8 cellular contexts compared by ENCODE assay signal in the genomic region with DNA sequence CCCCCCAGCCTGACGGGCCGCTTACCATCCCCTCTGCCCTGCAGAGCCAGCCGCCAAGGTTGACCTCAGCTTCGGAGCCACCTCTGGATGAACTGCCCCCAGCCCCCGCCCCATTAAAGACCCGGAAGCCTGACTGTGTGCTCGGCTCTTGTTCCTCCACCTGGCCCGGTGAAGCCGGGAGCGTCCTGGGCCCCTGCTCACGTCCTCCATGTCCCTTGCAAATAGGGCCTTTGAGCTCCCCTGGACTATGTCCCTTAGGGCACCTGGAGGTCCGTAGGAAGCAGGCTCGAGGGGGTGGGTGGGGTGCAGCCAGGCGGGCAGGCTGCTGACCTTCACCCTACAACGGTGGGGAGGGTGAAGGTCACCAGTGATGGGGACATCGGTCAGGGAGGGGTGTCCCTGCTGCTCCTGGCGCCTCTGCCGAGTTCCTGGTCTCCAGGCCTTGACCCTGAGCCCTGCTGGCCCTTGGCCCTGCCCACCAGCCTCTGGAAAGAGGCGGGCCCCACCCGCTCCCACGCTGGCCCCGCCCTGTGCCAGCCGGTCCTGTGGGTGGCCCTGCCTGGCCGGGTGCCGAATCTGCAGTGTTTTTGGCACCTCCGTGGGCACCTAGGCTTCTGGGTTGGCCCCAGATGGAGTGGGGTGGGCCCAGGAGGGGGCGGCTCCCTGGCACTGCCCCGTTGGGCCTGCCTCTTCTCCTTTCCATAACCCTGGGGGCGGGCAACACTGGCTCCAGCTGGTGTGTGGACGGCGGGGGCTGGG. TPM values are rescaled to one million over a fixed set of nuclear protein-coding genes. Genes with fewer than 3 reads are reported as not detected.
DNase-seq lines count a peak whose midpoint lies in the region; ATAC-seq, FAIRE-seq and TF ChIP-seq lines count a peak whose summit lies in the region.

No MANE protein-coding gene starts in this region.

- no peak for TF ChIP-seq RAD21 in neural cell (conservative IDR thresholded peaks at IDR 0.05)

- TF ChIP-seq POLR2A in endothelial cell of umbilical vein (IDR thresholded peaks at IDR 0.05; ENCODE audit: low read depth, low read length), result peak; percentile 10

- intact Hi-C loops in OCI-LY7 (cut with micrococcal nuclease; ENCODE audit: unreplicated experiment) (loop anchor here (1.0 kb wide), 1 partner anchor 22 kb away; no protein-coding TSS in a partner anchor), endothelial cell of umbilical vein (cut with micrococcal nuclease) (loop anchor here (1.0 to 10.0 kb wide), 4 partner anchors 21 to 450 kb away; a partner anchor contains a TSS)

- H3K4me2 ChIP-seq in OCI-LY7 (ENCODE audit: low read length) (peak overlapping the region; percentile 84), endothelial cell of umbilical vein (ENCODE audit: insufficient read depth, low read length) (no peak overlapping the region), neural cell (ENCODE audit: low read length) (no peak overlapping the region)

- FAIRE-seq in endothelial cell of umbilical vein (lab: Jason Lieb, UNC), result no peak

- BruUV-seq in OCI-LY7 (replicated peaks; lab: Mats Ljungman, UMichigan), result no TSS peak
- no TSS peak for BruUV-seq in endothelial cell of umbilical vein (replicated peaks; lab: Mats Ljungman, UMichigan)

- H3K9me2 ChIP-seq in OCI-LY7 (ENCODE audit: insufficient read depth, low read length) (no peaks in the 10 kb centered on the region), neural cell (ENCODE audit: insufficient read depth, low read length) (no peaks in the 10 kb centered on the region)

- no peak for DNase-seq in BE2C
- no peak for DNase-seq in OCI-LY7 (ENCODE audit: low spot score)
- no peak for DNase-seq in endothelial cell of umbilical vein (ENCODE audit: low read depth, low spot score)
- DNase-seq in putamen (ENCODE audit: low spot score), result no peak
- DNase-seq in SKM-1 treated with dmso at 0.1 percent for 144 hours (lab: John Stamatoyannopoulos, UW; ENCODE audit: unreplicated experiment), result no peak
- DNase-seq in GF-D8 (lab: John Stamatoyannopoulos, UW), result no peak
- no peak for DNase-seq in foreskin keratinocyte

- H3K27me3 ChIP-seq in BE2C, result no peaks in the 10 kb centered on the region
- no peaks in the 10 kb centered on the region for H3K27me3 ChIP-seq in endothelial cell of umbilical vein (ENCODE audit: control insufficient read depth in 2 of 2, insufficient read depth in 2 of 2, low read length in 2 of 2)
- no peaks in the 10 kb centered on the region for H3K27me3 ChIP-seq in neural cell (ENCODE audit: insufficient read depth, low read depth, low read length)
- no peaks in the 10 kb centered on the region for H3K27me3 ChIP-seq in foreskin keratinocyte

- H2AFZ ChIP-seq in OCI-LY7 (ENCODE audit: low read length) (no peak overlapping the region), endothelial cell of umbilical vein (ENCODE audit: low read depth, low read length) (no peak overlapping the region), neural cell (ENCODE audit: low read depth, low read length) (no peak overlapping the region)

- H4K20me1 ChIP-seq in OCI-LY7 (ENCODE audit: insufficient read depth, low read length), result no peaks in the 10 kb centered on the region
- no peaks in the 10 kb centered on the region for H4K20me1 ChIP-seq in endothelial cell of umbilical vein (replicated peaks; ENCODE audit: control insufficient read depth, extremely low read depth, insufficient read depth, low read length)
- H4K20me1 ChIP-seq in neural cell (ENCODE audit: insufficient read depth), result no peaks in the 10 kb centered on the region

- no peak overlapping the region for H3K9ac ChIP-seq in endothelial cell of umbilical vein (replicated peaks; ENCODE audit: extremely low read depth, insufficient read depth, low read length)
- H3K9ac ChIP-seq in neural cell (ENCODE audit: low read length), result peak overlapping the region; percentile 52

- H3K9me1 ChIP-seq in endothelial cell of umbilical vein (replicated peaks; ENCODE audit: control insufficient read depth, extremely low read depth, insufficient read depth, low read length), result no peaks in the 10 kb centered on the region

- ATAC-seq in foreskin keratinocyte, result no peak

- no peaks in the 10 kb centered on the region for H3F3A ChIP-seq in neural cell (ENCODE audit: insufficient read depth, low read length, poor library complexity, severe bottlenecking)

- POLR2A ChIA-PET in OCI-LY7 (lab: Charles Lee) (interaction anchor here (0.9 to 2.9 kb wide), 4 partner anchors 22 to 187 kb away, joined by 3 to 23 read pairs (median 4); a partner anchor contains a TSS), endothelial cell of umbilical vein (lab: Charles Lee) (interaction anchor here (0.8 to 4.9 kb wide), 5 partner anchors 8 to 30 kb away, joined by 4 to 87 read pairs (median 8); a partner anchor contains a TSS)

- H3K27ac ChIP-seq in OCI-LY7 (ENCODE audit: low read depth, low read length, poor library complexity, severe bottlenecking), result peak overlapping the region; percentile 63
- no peak overlapping the region for H3K27ac ChIP-seq in endothelial cell of umbilical vein (ENCODE audit: insufficient read depth, low read depth, low read length)
- H3K27ac ChIP-seq in neural cell (ENCODE audit: low read length), result peak overlapping the region; percentile 55
- H3K27ac ChIP-seq in foreskin keratinocyte, result no peak overlapping the region

- peaks cover 14% of the 10 kb centered on the region for H3K36me3 ChIP-seq in BE2C
- H3K36me3 ChIP-seq in OCI-LY7 (ENCODE audit: insufficient read depth, low read length), result peaks cover 29% of the 10 kb centered on the region
- peaks cover 0 to 1% of the 10 kb centered on the region in 2 experiments for H3K36me3 ChIP-seq in endothelial cell of umbilical vein (ENCODE audit: control insufficient read depth in 2 of 2, extremely low read depth in 1 of 2, insufficient read depth in 2 of 2, low read length in 2 of 2)
- no peaks in the 10 kb centered on the region for H3K36me3 ChIP-seq in neural cell (ENCODE audit: insufficient read depth, low read length)

- no peaks in the 10 kb centered on the region; the same call in 1 of the 2 replicates for H3K9me3 ChIP-seq in BE2C
- H3K9me3 ChIP-seq in OCI-LY7 (ENCODE audit: low read length), result no peaks in the 10 kb centered on the region
- H3K9me3 ChIP-seq in endothelial cell of umbilical vein (replicated peaks; ENCODE audit: control insufficient read depth, insufficient read depth, low read length), result no peaks in the 10 kb centered on the region
- H3K9me3 ChIP-seq in neural cell (ENCODE audit: low read length), result no peaks in the 10 kb centered on the region

- H3K4me1 ChIP-seq in BE2C (peaks cover 17% of the 10 kb centered on the region), OCI-LY7 (ENCODE audit: insufficient read depth, low read length, poor library complexity, severe bottlenecking) (peaks cover 54% of the 10 kb centered on the region), endothelial cell of umbilical vein (ENCODE audit: control insufficient read depth, extremely low read depth, insufficient read depth, low read length) (peaks cover 19% of the 10 kb centered on the region), foreskin keratinocyte (peaks cover 3% of the 10 kb centered on the region)

- peak overlapping the region; percentile 29 for H3K4me3 ChIP-seq in BE2C (ENCODE audit: low read depth, low read length)
- H3K4me3 ChIP-seq in OCI-LY7 (ENCODE audit: low read depth, low read length, poor library complexity, severe bottlenecking), result peak overlapping the region; percentile 55
- H3K4me3 ChIP-seq in endothelial cell of umbilical vein (replicated peaks in 1 of 3; ENCODE audit: insufficient read depth in 1 of 3, low read depth in 1 of 3, low read length in 3 of 3), result no peak overlapping the region
- H3K4me3 ChIP-seq in neural cell (ENCODE audit: low read length), result peak overlapping the region; percentile 30

- TF ChIP-seq CTCF in BE2C (IDR thresholded peaks at IDR 0.05; ENCODE audit: low read depth, low read length) (no peak), OCI-LY7 (conservative IDR thresholded peaks at IDR 0.05; ENCODE audit: low read length) (no peak; the same call in 1 of the 2 replicates), endothelial cell of umbilical vein (IDR thresholded peaks at IDR 0.05; ENCODE audit: extremely low read depth in 1 of 2, insufficient read depth in 1 of 2, low read depth in 1 of 2, low read length in 2 of 2) (no peak), neural cell (IDR thresholded peaks at IDR 0.05; ENCODE audit: poor library complexity, severe bottlenecking) (no peak), foreskin keratinocyte (conservative IDR thresholded peaks at IDR 0.05) (no peak)

- dilution Hi-C loops in endothelial cell of umbilical vein (cut with MboI; ENCODE audit: extremely low pct_ligation_motif_present, low sequenced_read_pairs), result no loop called here

- H3K79me2 ChIP-seq in OCI-LY7 (ENCODE audit: insufficient read depth, low read depth, low read length) (peaks cover 20% of the 10 kb centered on the region; the same call in 1 of the 2 replicates), endothelial cell of umbilical vein (ENCODE audit: control insufficient read depth, insufficient read depth, low read length) (peaks cover 20% of the 10 kb centered on the region), neural cell (replicated peaks; ENCODE audit: insufficient read depth, low read length) (peaks cover 10% of the 10 kb centered on the region)

- CTCF ChIA-PET in OCI-LY7 (lab: Charles Lee; ENCODE audit: unreplicated experiment) (interaction anchor here (0.6 to 2.7 kb wide), 4 partner anchors 21 to 178 kb away, joined by 3 to 24 read pairs (median 10); a partner anchor contains a TSS), endothelial cell of umbilical vein (lab: Charles Lee) (interaction anchor here (0.6 to 7.3 kb wide), 32 partner anchors 8 to 261 kb away, joined by 3 to 1001 read pairs (median 5); a partner anchor contains a TSS)

- no peak for TF ChIP-seq EP300 in neural cell (conservative IDR thresholded peaks at IDR 0.05; ENCODE audit: poor library complexity, severe bottlenecking)

RNA-seq across cellular contexts. Expression of a gene that starts 3.3 kb away (rescaled TPM):
- polyA plus RNA-seq in BE2C (2012; ENCODE audit: insufficient read depth, insufficient read length, low read depth), result 658 TPM
- 51.8 and 82.1 TPM in 2 replicates for total RNA-seq in OCI-LY7 (2014; rRNA removed; shearing (Covaris generic))
- total RNA-seq in OCI-LY7 (2022) (207 and 266 TPM in 2 replicates), endothelial cell of umbilical vein (190 and 192 TPM in 2 replicates), foreskin keratinocyte (133 and 135 TPM in 2 replicates)
- polyA plus RNA-seq in endothelial cell of umbilical vein (167 and 236 TPM in 2 replicates), neural cell (22.8 and 47.8 TPM in 2 replicates), foreskin keratinocyte (244 and 259 TPM in 2 replicates)
- polyA plus RNA-seq in endothelial cell of umbilical vein (2011; cell fraction: cytosol; rRNA removed), result 55.6 and 104 TPM in 2 replicates
- polyA plus RNA-seq in endothelial cell of umbilical vein (2011; cell fraction: nucleus; rRNA removed), result 31.6 and 37.8 TPM in 2 replicates
- polyA plus RNA-seq in endothelial cell of umbilical vein (2012), result 93.2 and 184 TPM in 2 replicates
- polyA minus RNA-seq in endothelial cell of umbilical vein (27.5 and 56.7 TPM in 2 replicates), neural cell (9.0 and 13.3 TPM in 2 replicates)
- polyA minus RNA-seq in endothelial cell of umbilical vein (2011; cell fraction: cytosol; rRNA and poly(A)+ RNA removed), result 231 TPM
- 9.3 and 13.8 TPM in 2 replicates for polyA minus RNA-seq in endothelial cell of umbilical vein (2011; cell fraction: nucleus; rRNA and poly(A)+ RNA removed)

RNA-seq across cellular contexts. Expression of a gene that starts 3.5 kb away (rescaled TPM):
- 186 TPM for polyA plus RNA-seq in BE2C (2012; ENCODE audit: insufficient read depth, insufficient read length, low read depth)
- total RNA-seq in OCI-LY7 (2014; rRNA removed; shearing (Covaris generic)), result 11.7 and 20.3 TPM in 2 replicates
- 70.9 and 75.8 TPM in 2 replicates for total RNA-seq in OCI-LY7 (2022)
- 85.9 and 107 TPM in 2 replicates for total RNA-seq in endothelial cell of umbilical vein
- 20.0 and 23.6 TPM in 2 replicates for polyA plus RNA-seq in endothelial cell of umbilical vein
- 8.3 and 13.6 TPM in 2 replicates for polyA plus RNA-seq in endothelial cell of umbilical vein (2011; cell fraction: cytosol; rRNA removed)
- 26.3 and 27.8 TPM in 2 replicates for polyA plus RNA-seq in endothelial cell of umbilical vein (2011; cell fraction: nucleus; rRNA removed)
- 16.1 and 27.1 TPM in 2 replicates for polyA plus RNA-seq in endothelial cell of umbilical vein (2012)
- polyA minus RNA-seq in endothelial cell of umbilical vein, result 13.6 and 16.8 TPM in 2 replicates
- polyA minus RNA-seq in endothelial cell of umbilical vein (2011; cell fraction: cytosol; rRNA and poly(A)+ RNA removed), result 34.1 TPM
- polyA minus RNA-seq in endothelial cell of umbilical vein (2011; cell fraction: nucleus; rRNA and poly(A)+ RNA removed), result 10.2 and 42.0 TPM in 2 replicates
- 24.8 and 28.3 TPM in 2 replicates for polyA plus RNA-seq in neural cell
- 56.4 and 57.9 TPM in 2 replicates for polyA minus RNA-seq in neural cell
- total RNA-seq in foreskin keratinocyte, result 21.3 and 24.4 TPM in 2 replicates
- polyA plus RNA-seq in foreskin keratinocyte, result 16.6 and 17.7 TPM in 2 replicates

RNA-seq across cellular contexts. Expression of a gene that starts 7.1 kb away (rescaled TPM):
- polyA plus RNA-seq in BE2C (2012; ENCODE audit: insufficient read depth, insufficient read length, low read depth), result 23.0 TPM
- 0.09 and 0.33 TPM in 2 replicates for total RNA-seq in OCI-LY7 (2014; rRNA removed; shearing (Covaris generic))
- total RNA-seq in OCI-LY7 (2022) (0.13 and 0.18 TPM in 2 replicates), endothelial cell of umbilical vein (9.2 and 9.6 TPM in 2 replicates), foreskin keratinocyte (3.0 and 3.1 TPM in 2 replicates)
- polyA plus RNA-seq in endothelial cell of umbilical vein (3.5 and 4.4 TPM in 2 replicates), neural cell (18.2 and 24.5 TPM in 2 replicates), foreskin keratinocyte (2.4 TPM in 2 replicates)
- polyA plus RNA-seq in endothelial cell of umbilical vein (2011; cell fraction: cytosol; rRNA removed), result 1.0 and 2.5 TPM in 2 replicates
- polyA plus RNA-seq in endothelial cell of umbilical vein (2011; cell fraction: nucleus; rRNA removed), result 6.4 and 6.5 TPM in 2 replicates
- polyA plus RNA-seq in endothelial cell of umbilical vein (2012), result 2.6 and 7.5 TPM in 2 replicates
- polyA minus RNA-seq in endothelial cell of umbilical vein (0.70 and 1.6 TPM in 2 replicates), neural cell (16.6 and 21.7 TPM in 2 replicates)
- 0.51 TPM for polyA minus RNA-seq in endothelial cell of umbilical vein (2011; cell fraction: cytosol; rRNA and poly(A)+ RNA removed)
- polyA minus RNA-seq in endothelial cell of umbilical vein (2011; cell fraction: nucleus; rRNA and poly(A)+ RNA removed), result 1.4 and 3.3 TPM in 2 replicates

RNA-seq across cellular contexts. Expression of a gene that starts 24.3 kb away (rescaled TPM):
- 385 TPM for polyA plus RNA-seq in BE2C (2012; ENCODE audit: insufficient read depth, insufficient read length, low read depth)
- 278 and 287 TPM in 2 replicates for total RNA-seq in OCI-LY7 (2014; rRNA removed; shearing (Covaris generic))
- 309 and 321 TPM in 2 replicates for total RNA-seq in OCI-LY7 (2022)
- total RNA-seq in endothelial cell of umbilical vein, result 225 and 229 TPM in 2 replicates
- polyA plus RNA-seq in endothelial cell of umbilical vein, result 267 and 439 TPM in 2 replicates
- polyA plus RNA-seq in endothelial cell of umbilical vein (2011; cell fraction: cytosol; rRNA removed), result 345 and 381 TPM in 2 replicates
- 851 and 1,301 TPM in 2 replicates for polyA plus RNA-seq in endothelial cell of umbilical vein (2011; cell fraction: nucleus; rRNA removed)
- 199 and 231 TPM in 2 replicates for polyA plus RNA-seq in endothelial cell of umbilical vein (2012)
- polyA minus RNA-seq in endothelial cell of umbilical vein, result 136 and 186 TPM in 2 replicates
- polyA minus RNA-seq in endothelial cell of umbilical vein (2011; cell fraction: cytosol; rRNA and poly(A)+ RNA removed), result 43.9 TPM
- 105 and 121 TPM in 2 replicates for polyA minus RNA-seq in endothelial cell of umbilical vein (2011; cell fraction: nucleus; rRNA and poly(A)+ RNA removed)
- 1,663 and 1,665 TPM in 2 replicates for polyA plus RNA-seq in neural cell
- polyA minus RNA-seq in neural cell, result 542 and 651 TPM in 2 replicates
- total RNA-seq in foreskin keratinocyte, result 95.4 and 99.9 TPM in 2 replicates
- polyA plus RNA-seq in foreskin keratinocyte, result 128 and 129 TPM in 2 replicates

RNA-seq across cellular contexts. Expression of a gene that starts 30.5 kb away (rescaled TPM):
- polyA plus RNA-seq in BE2C (2012; ENCODE audit: insufficient read depth, insufficient read length, low read depth), result 224 TPM
- total RNA-seq in OCI-LY7 (2014; rRNA removed; shearing (Covaris generic)), result 52.6 and 53.2 TPM in 2 replicates
- total RNA-seq in OCI-LY7 (2022) (79.8 and 81.5 TPM in 2 replicates), endothelial cell of umbilical vein (46.7 and 47.5 TPM in 2 replicates), foreskin keratinocyte (48.1 and 50.9 TPM in 2 replicates)
- polyA plus RNA-seq in endothelial cell of umbilical vein (83.9 and 127 TPM in 2 replicates), neural cell (21.7 and 28.4 TPM in 2 replicates), foreskin keratinocyte (79.6 and 91.6 TPM in 2 replicates)
- 45.5 and 62.4 TPM in 2 replicates for polyA plus RNA-seq in endothelial cell of umbilical vein (2011; cell fraction: cytosol; rRNA removed)
- 22.4 and 27.0 TPM in 2 replicates for polyA plus RNA-seq in endothelial cell of umbilical vein (2011; cell fraction: nucleus; rRNA removed)
- 36.7 and 43.6 TPM in 2 replicates for polyA plus RNA-seq in endothelial cell of umbilical vein (2012)
- polyA minus RNA-seq in endothelial cell of umbilical vein (10.6 and 15.2 TPM in 2 replicates), neural cell (5.1 and 7.5 TPM in 2 replicates)
- polyA minus RNA-seq in endothelial cell of umbilical vein (2011; cell fraction: cytosol; rRNA and poly(A)+ RNA removed), result 70.9 TPM
- 5.8 and 8.0 TPM in 2 replicates for polyA minus RNA-seq in endothelial cell of umbilical vein (2011; cell fraction: nucleus; rRNA and poly(A)+ RNA removed)

Comparison
In these comparisons a context has a peak if more than half of its experiments do, and no peak if none do; other contexts are left out.
1. H3K4me3 ChIP-seq: peak in BE2C (single experiment), OCI-LY7 (single experiment) and neural cell (single experiment); none in endothelial cell of umbilical vein (0 of 3).
2. H3K27ac ChIP-seq: peak in OCI-LY7 (single experiment) and neural cell (single experiment); none in endothelial cell of umbilical vein (single experiment) and foreskin keratinocyte (single experiment).